1 cellular context compared by ENCODE assay signal in the genomic region with DNA sequence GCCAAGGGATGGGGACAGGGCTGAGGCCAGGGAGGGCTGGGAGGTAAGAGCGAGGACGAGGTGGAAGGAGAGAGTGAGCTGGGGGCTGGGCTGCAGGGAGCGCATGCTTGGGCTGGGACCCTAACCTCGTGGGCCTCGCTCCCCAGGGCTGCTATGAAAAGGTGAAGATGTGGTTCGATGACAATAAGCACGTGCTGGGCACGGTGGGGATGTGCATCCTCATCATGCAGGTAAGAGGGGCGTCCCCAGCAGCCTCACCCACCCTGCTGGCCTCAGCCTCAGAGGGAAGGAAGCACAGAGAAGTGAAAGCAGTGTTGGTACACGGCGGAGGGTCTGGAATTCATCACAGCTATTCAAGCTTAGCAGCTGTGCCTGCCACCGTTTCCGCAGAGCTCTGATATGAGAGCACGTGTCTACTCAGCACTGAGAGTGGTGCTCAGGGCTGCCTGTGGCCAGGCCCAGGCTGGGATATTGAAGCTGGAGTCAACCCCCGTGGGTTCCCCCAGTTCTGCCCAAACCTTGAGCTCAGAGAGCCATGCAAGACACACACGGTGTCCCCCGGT.
TF ChIP-seq lines count a peak whose summit lies in the region.

No MANE protein-coding gene starts in this region.

TF ChIP-seq in SK-N-SH, 30 proteins besides CTCF, POLR2A, EP300 and RAD21 (continued from another document):
- TF ChIP-seq, protein P1, sequence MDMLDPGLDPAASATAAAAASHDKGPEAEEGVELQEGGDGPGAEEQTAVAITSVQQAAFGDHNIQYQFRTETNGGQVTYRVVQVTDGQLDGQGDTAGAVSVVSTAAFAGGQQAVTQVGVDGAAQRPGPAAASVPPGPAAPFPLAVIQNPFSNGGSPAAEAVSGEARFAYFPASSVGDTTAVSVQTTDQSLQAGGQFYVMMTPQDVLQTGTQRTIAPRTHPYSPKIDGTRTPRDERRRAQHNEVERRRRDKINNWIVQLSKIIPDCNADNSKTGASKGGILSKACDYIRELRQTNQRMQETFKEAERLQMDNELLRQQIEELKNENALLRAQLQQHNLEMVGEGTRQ (IDR thresholded peaks at IDR 0.05; ENCODE audit: borderline replicate concordance, low read depth, low read length) = 0 out of 2 replicates have a peak, but pooled peaks have one; percentile 29
- TF ChIP-seq FOXJ3 (CRISPR knock-in tag; IDR thresholded peaks at IDR 0.05) (peak; percentile 64; the same call in 1 of the 2 replicates), NFIC (IDR thresholded peaks at IDR 0.05; ENCODE audit: borderline replicate concordance) (no peak), TCF12 (IDR thresholded peaks at IDR 0.05) (no peak), GATA2 (CRISPR knock-in tag; IDR thresholded peaks at IDR 0.05) (no peak), MXI1 (IDR thresholded peaks at IDR 0.05; ENCODE audit: low read depth, low read length) (peak; percentile 96), NRF1 (IDR thresholded peaks at IDR 0.05; ENCODE audit: low read depth, low read length) (no peak), TEAD4 (IDR thresholded peaks at IDR 0.05; ENCODE audit: borderline replicate concordance, insufficient read depth) (no peak), TAF1 (IDR thresholded peaks at IDR 0.05; ENCODE audit: borderline replicate concordance, low read depth, low read length) (no peak), YY1 (IDR thresholded peaks at IDR 0.05; ENCODE audit: low read depth) (no peak), RCOR1 (IDR thresholded peaks at IDR 0.05; ENCODE audit: low read length) (0 out of 2 replicates have a peak, but pooled peaks have one; percentile 50), CHD2 (IDR thresholded peaks at IDR 0.05; ENCODE audit: low read length, partially characterized antibody) (peak; percentile 46), MEF2A (IDR thresholded peaks at IDR 0.05; ENCODE audit: borderline replicate concordance, low read depth) (no peak)
- TF ChIP-seq, protein P2, sequence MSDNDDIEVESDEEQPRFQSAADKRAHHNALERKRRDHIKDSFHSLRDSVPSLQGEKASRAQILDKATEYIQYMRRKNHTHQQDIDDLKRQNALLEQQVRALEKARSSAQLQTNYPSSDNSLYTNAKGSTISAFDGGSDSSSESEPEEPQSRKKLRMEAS (IDR thresholded peaks at IDR 0.05; ENCODE audit: low read depth) = no peak
- TF ChIP-seq, protein P3, sequence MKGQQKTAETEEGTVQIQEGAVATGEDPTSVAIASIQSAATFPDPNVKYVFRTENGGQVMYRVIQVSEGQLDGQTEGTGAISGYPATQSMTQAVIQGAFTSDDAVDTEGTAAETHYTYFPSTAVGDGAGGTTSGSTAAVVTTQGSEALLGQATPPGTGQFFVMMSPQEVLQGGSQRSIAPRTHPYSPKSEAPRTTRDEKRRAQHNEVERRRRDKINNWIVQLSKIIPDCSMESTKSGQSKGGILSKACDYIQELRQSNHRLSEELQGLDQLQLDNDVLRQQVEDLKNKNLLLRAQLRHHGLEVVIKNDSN (IDR thresholded peaks at IDR 0.05; ENCODE audit: borderline replicate concordance, low read depth) = no peak
- TF ChIP-seq, protein P4, sequence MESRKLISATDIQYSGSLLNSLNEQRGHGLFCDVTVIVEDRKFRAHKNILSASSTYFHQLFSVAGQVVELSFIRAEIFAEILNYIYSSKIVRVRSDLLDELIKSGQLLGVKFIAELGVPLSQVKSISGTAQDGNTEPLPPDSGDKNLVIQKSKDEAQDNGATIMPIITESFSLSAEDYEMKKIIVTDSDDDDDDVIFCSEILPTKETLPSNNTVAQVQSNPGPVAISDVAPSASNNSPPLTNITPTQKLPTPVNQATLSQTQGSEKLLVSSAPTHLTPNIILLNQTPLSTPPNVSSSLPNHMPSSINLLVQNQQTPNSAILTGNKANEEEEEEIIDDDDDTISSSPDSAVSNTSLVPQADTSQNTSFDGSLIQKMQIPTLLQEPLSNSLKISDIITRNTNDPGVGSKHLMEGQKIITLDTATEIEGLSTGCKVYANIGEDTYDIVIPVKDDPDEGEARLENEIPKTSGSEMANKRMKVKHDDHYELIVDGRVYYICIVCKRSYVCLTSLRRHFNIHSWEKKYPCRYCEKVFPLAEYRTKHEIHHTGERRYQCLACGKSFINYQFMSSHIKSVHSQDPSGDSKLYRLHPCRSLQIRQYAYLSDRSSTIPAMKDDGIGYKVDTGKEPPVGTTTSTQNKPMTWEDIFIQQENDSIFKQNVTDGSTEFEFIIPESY (IDR thresholded peaks at IDR 0.05; ENCODE audit: borderline replicate concordance, low read depth) = no peak
TF ChIP-seq in SK-N-SH: peak in this region for 5.
